8 cellular contexts compared by ENCODE assay signal in the genomic region with DNA sequence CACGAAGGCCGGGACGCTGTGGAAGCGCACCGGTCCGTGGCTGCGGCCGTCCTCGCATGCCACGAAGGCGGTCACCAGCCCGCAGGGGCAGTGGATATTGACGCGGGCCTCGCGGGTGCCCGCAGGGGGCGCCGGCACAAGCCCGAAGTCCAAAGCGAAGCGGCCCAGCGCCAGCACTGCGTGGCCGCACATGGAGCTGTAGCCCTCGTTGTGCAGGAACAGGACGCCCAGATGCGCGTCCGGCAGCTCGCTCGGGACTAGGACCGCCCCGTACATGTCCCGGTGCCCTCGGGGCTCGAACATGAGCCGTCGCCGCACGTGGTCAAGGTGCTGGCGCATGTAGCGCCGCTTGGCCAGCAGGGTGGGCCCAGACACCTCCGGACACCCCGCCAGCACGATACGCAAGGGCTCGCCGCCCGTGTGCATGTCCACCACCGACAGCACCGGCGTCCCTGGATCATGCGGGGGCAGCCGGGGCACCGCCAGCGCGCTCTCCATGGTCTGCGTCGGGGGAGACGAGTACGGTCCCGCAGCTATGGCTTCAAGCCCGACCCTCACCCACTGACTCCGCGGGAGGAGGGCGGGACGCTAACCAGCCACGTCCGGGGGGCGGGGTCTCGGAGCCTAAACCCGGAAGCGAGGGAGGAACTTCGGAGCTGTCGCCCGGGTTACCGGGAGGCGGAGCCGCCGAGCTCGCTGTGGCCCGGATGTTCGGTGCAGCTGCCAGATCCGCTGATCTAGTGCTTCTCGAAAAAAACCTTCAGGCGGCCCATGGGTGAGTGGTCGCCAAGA. TPM values are rescaled to one million over a fixed set of nuclear protein-coding genes. Genes with fewer than 3 reads are reported as not detected.
DNase-seq lines count a peak whose midpoint lies in the region; ATAC-seq and TF ChIP-seq lines count a peak whose summit lies in the region.

A gene with protein sequence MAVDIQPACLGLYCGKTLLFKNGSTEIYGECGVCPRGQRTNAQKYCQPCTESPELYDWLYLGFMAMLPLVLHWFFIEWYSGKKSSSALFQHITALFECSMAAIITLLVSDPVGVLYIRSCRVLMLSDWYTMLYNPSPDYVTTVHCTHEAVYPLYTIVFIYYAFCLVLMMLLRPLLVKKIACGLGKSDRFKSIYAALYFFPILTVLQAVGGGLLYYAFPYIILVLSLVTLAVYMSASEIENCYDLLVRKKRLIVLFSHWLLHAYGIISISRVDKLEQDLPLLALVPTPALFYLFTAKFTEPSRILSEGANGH (plus strand): TSS at position 699 of the 792 bp plus-strand sequence. CDS start 73 bp downstream, at position 772.
A gene (minus strand): TSS at position 590 of the 792 bp plus-strand sequence. CDS start 92 bp downstream, at position 498.

- DNase-seq in NCI-H1930 (lab: John Stamatoyannopoulos, UW) = peak; percentile 95 to 97
- DNase-seq in T-helper 2 cell treated with Interferon-gamma antibody and Interleukin-4, amounts not matched to agents 5 μg/mL and 100 μg/mL, for 36 hours (ENCODE audit: low spot score) = peak; percentile 96
- peak; percentile 90 to 98 for DNase-seq in ascending aorta (ENCODE audit: low spot score in 2 of 2)
- DNase-seq in right cardiac atrium = peak; percentile 98 to 100 (median 99)
- DNase-seq in aorta = peak; percentile 99

- H3K27ac ChIP-seq in ascending aorta (peak within 1 kb of the TSS; percentile 85 to 96), right cardiac atrium (ENCODE audit: low read length) (peak within 1 kb of the TSS; percentile 86), rectal smooth muscle tissue (ENCODE audit: low read depth, low read length) (peak within 1 kb of the TSS; percentile 91), aorta (ENCODE audit: low read depth in 1 of 2, low read length in 2 of 2) (peak within 1 kb of the TSS; percentile 38 to 86)

- TF ChIP-seq CTCF in ascending aorta (IDR thresholded peaks at IDR 0.05) = peak; percentile 50 to 74 (median 70)

- intact Hi-C loops in ascending aorta (cut with DNase I) (loop anchor here (1.0 to 10.0 kb wide), 6 partner anchors 19 to 1801 kb away; a partner anchor contains a TSS), right cardiac atrium (cut with DNase I) (no loop called here), aorta (cut with DNase I) (loop anchor here (5.0 to 10.0 kb wide), 2 partner anchors 193 to 201 kb away; no protein-coding TSS in a partner anchor)

- peak; percentile 87 for ATAC-seq in GM18505 (IDR thresholded peaks at IDR 0.05; ENCODE audit: unreplicated experiment)
- peak; percentile 86 for ATAC-seq in HG02973 (IDR thresholded peaks at IDR 0.05; ENCODE audit: unreplicated experiment)
- ATAC-seq in right cardiac atrium = peak; percentile 97 to 98
- peak; percentile 98 for ATAC-seq in aorta (ENCODE audit: low FRiP score)

- peak within 1 kb of the TSS; percentile 52 for H3K9ac ChIP-seq in rectal smooth muscle tissue (ENCODE audit: low read length)

- H3K4me1 ChIP-seq in ascending aorta (peaks cover 5 to 20% of the 10 kb centered on the region in 2 donors), right cardiac atrium (ENCODE audit: control insufficient read depth, insufficient read depth, low read length) (peaks cover 8% of the 10 kb centered on the region), rectal smooth muscle tissue (ENCODE audit: control insufficient read depth, insufficient read depth, low read length) (peaks cover 10% of the 10 kb centered on the region), aorta (ENCODE audit: control insufficient read depth in 1 of 2, insufficient read depth in 2 of 2, low read length in 2 of 2) (peaks cover 0 to 2% of the 10 kb centered on the region in 2 donors)

- H3K36me3 ChIP-seq in ascending aorta = peaks cover 5 to 10% of the 10 kb centered on the region in 2 donors
- peaks cover 7% of the 10 kb centered on the region for H3K36me3 ChIP-seq in rectal smooth muscle tissue (ENCODE audit: control insufficient read depth, insufficient read depth, low read length)
- H3K36me3 ChIP-seq in aorta (ENCODE audit: control insufficient read depth in 1 of 2, insufficient read depth in 2 of 2, low read length in 1 of 2) = no peaks in the 10 kb centered on the region

- peak within 1 kb of the TSS; percentile 89 for H3K27ac Mint-ChIP-seq in T-helper 2 cell treated with Interferon-gamma antibody and Interleukin-4, amounts not matched to agents 5 μg/mL and 100 μg/mL, for 36 hours

- H3K27me3 Mint-ChIP-seq in T-helper 2 cell treated with Interferon-gamma antibody and Interleukin-4, amounts not matched to agents 5 μg/mL and 100 μg/mL, for 36 hours (ENCODE audit: low read depth) = no peaks in the 10 kb centered on the region

- peak; percentile 92 for TF ChIP-seq POLR2A in GM18505 (IDR thresholded peaks at IDR 0.05; ENCODE audit: borderline replicate concordance, extremely low read depth, insufficient read depth, insufficient read length)

- H3K27me3 ChIP-seq in ascending aorta (no peaks in the 10 kb centered on the region), right cardiac atrium (ENCODE audit: control insufficient read depth, insufficient read depth) (no peaks in the 10 kb centered on the region), rectal smooth muscle tissue (ENCODE audit: control insufficient read depth, insufficient read depth, low read length) (no peaks in the 10 kb centered on the region), aorta (ENCODE audit: control insufficient read depth in 1 of 2, insufficient read depth in 2 of 2, low read length in 1 of 2) (no peaks in the 10 kb centered on the region)

- H3K4me3 Mint-ChIP-seq in T-helper 2 cell treated with Interferon-gamma antibody and Interleukin-4, amounts not matched to agents 5 μg/mL and 100 μg/mL, for 36 hours = peak within 1 kb of the TSS; percentile 95

- no peaks in the 10 kb centered on the region for H3K9me3 Mint-ChIP-seq in T-helper 2 cell treated with Interferon-gamma antibody and Interleukin-4, amounts not matched to agents 5 μg/mL and 100 μg/mL, for 36 hours

- H3K4me3 ChIP-seq in ascending aorta (peak within 1 kb of the TSS; percentile 76 to 96), right cardiac atrium (ENCODE audit: low read length) (peak within 1 kb of the TSS; percentile 70), rectal smooth muscle tissue (ENCODE audit: low read length) (peak within 1 kb of the TSS; percentile 82), aorta (ENCODE audit: low read length in 2 of 2) (peak within 1 kb of the TSS; percentile 16 to 73)

- WGBS in right cardiac atrium = under 1% methylated on average over 89 of the region's 89 CpGs
- WGBS in aorta, 2 donors = 0% methylated on average over 84 to 89 of the region's 89 CpGs

- no peaks in the 10 kb centered on the region for H3K9me3 ChIP-seq in ascending aorta
- no peaks in the 10 kb centered on the region for H3K9me3 ChIP-seq in right cardiac atrium (ENCODE audit: control insufficient read depth, low read length)
- H3K9me3 ChIP-seq in aorta (ENCODE audit: control insufficient read depth, low read length) = no peaks in the 10 kb centered on the region

- H3K4me1 Mint-ChIP-seq in T-helper 2 cell treated with Interferon-gamma antibody and Interleukin-4, amounts not matched to agents 5 μg/mL and 100 μg/mL, for 36 hours (ENCODE audit: low read depth) = peaks cover 46% of the 10 kb centered on the region

- H3K36me3 Mint-ChIP-seq in T-helper 2 cell treated with Interferon-gamma antibody and Interleukin-4, amounts not matched to agents 5 μg/mL and 100 μg/mL, for 36 hours (ENCODE audit: low read depth) = peaks cover 12% of the 10 kb centered on the region

RNA-seq across cellular contexts. Expression of the first gene that starts in this region (rescaled TPM):
- total RNA-seq in ascending aorta (28.2 TPM), right cardiac atrium (10 to 100 TPM; 27.9 to 35.4 (median 33.4) TPM), aorta (10 to 100 TPM; 29.2 to 31.9 TPM)
- polyA plus RNA-seq in right cardiac atrium (28.0 TPM), aorta (10 to 100 TPM; 19.2 to 54.4 TPM)

RNA-seq across cellular contexts. Expression of the second gene that starts in this region (rescaled TPM):
- 35.0 TPM for total RNA-seq in ascending aorta
- total RNA-seq in right cardiac atrium = 10 to 100 TPM; 18.8 to 28.0 (median 24.7) TPM
- 18.1 TPM for polyA plus RNA-seq in right cardiac atrium
- 10 to 100 TPM; 31.4 to 53.1 TPM for total RNA-seq in aorta
- 10 to 100 TPM; 20.4 to 34.4 TPM for polyA plus RNA-seq in aorta

Comparison
In these comparisons a context has a peak if more than half of its experiments do, and no peak if none do; other contexts are left out.
1. Peak in every context shown above with its lines: DNase-seq, ATAC-seq, H3K4me3 ChIP-seq and H3K27ac ChIP-seq.
2. intact Hi-C loops: an anchor here in ascending aorta (1.0 to 10.0 kb wide) and aorta (5.0 to 10.0 kb wide); none called in right cardiac atrium.